In the genomic region with DNA sequence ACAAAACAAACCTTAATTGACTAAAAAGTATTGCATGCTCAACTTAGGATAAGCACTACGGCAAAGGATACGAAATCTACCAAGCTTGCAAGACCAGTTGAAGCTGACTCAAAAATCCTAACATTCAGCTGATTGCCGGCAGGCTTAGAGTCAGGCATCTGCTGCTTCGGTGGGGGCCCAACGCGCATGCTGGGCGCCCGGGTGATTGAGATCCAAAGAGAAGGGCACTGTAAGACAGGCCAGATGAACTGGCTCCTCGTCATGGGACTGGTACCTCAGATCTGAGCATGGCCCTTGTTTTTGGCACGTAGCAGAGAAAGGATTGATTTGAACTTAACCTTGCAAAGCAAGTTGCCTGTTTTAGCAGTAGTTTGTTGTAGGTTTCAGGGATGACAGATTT, we compare ENCODE assay signal across 25 cellular contexts.
"Had no signal": no experiment of that assay in that cellular context is flagged by ENCODE, and none has a peak within 500 bp of the region (broad histone marks: within the 10 kb centered on the region; RNA-seq: fewer than 3 reads in every experiment).

No MANE protein-coding gene starts in this region.

- H3K36me3 ChIP-seq: brain microvascular endothelial cell had no signal

- H3K4me3 ChIP-seq: coronary artery, esophagus squamous epithelium, gastrocnemius medialis, mucosa of descending colon, thoracic aorta, upper lobe of left lung had no signal

- H3K27ac Mint-ChIP-seq: activated naive CD4-positive, alpha-beta T cell treated with anti-CD3 and anti-CD28 coated beads for 36 hours; endodermal cell; stimulated activated memory B cell treated with anti-CD40 and anti-IgM and Interleukin-4, amounts not matched to agents 10 μg/mL and 1 μg/mL and 100 μg/mL, for 72 hours had no signal

- H3K4me3 Mint-ChIP-seq: activated naive CD4-positive, alpha-beta T cell treated with anti-CD3 and anti-CD28 coated beads for 36 hours; endodermal cell; stimulated activated memory B cell treated with anti-CD40 and anti-IgM and Interleukin-4, amounts not matched to agents 10 μg/mL and 1 μg/mL and 100 μg/mL, for 72 hours; T-cell had no signal

- H3K27me3 Mint-ChIP-seq: stimulated activated memory B cell treated with anti-CD40 and anti-IgM and Interleukin-4, amounts not matched to agents 10 μg/mL and 1 μg/mL and 100 μg/mL, for 72 hours; T-cell had no signal

- DNase-seq: activated CD4-positive, alpha-beta T cell treated with anti-CD3 and anti-CD28 coated beads for 1 hour; activated CD8-positive, alpha-beta memory T cell treated with anti-CD3 and anti-CD28 coated beads, Interleukin-2, amount 50 U/mL, for 4 hours; activated effector memory CD4-positive, alpha-beta T cell treated with Interleukin-2 at 50 U/mL for 16 hours; activated naive CD4-positive, alpha-beta T cell treated with anti-CD3 and anti-CD28 coated beads for 36 hours; activated T-cell treated with anti-CD3 and anti-CD28 coated beads, Interleukin-2, amount 50 U/mL, for 48 hours; aorta; brain microvascular endothelial cell; central memory CD4-positive, alpha-beta T cell; endodermal cell; esophagus squamous epithelium; gastrocnemius medialis; islet precursor cell; left cardiac atrium; mesenchymal stem cell; mucosa of descending colon; occipital lobe; small intestine; stimulated activated CD4-positive, alpha-beta T cell treated with anti-CD3 and anti-CD28 coated beads, Interleukin-2, amount 100 ng/mL, for 24 hours; T-cell; upper lobe of left lung; WERI-Rb-1 had no signal

- ATAC-seq: gastrocnemius medialis; left cardiac atrium; mucosa of descending colon; sciatic nerve; stimulated activated memory B cell treated with anti-CD40 and anti-IgM and Interleukin-4, amounts not matched to agents 10 μg/mL and 1 μg/mL and 100 μg/mL, for 72 hours; T-cell had no signal

- H3K27ac ChIP-seq: brain microvascular endothelial cell, coronary artery, esophagus squamous epithelium, gastrocnemius medialis, thoracic aorta, upper lobe of left lung, WERI-Rb-1 had no signal

- H3K9me3 Mint-ChIP-seq: activated naive CD4-positive, alpha-beta T cell treated with anti-CD3 and anti-CD28 coated beads for 36 hours; endodermal cell; stimulated activated memory B cell treated with anti-CD40 and anti-IgM and Interleukin-4, amounts not matched to agents 10 μg/mL and 1 μg/mL and 100 μg/mL, for 72 hours; T-cell had no signal

- H3K27me3 ChIP-seq: brain microvascular endothelial cell, esophagus squamous epithelium, gastrocnemius medialis, upper lobe of left lung had no signal
